Comparison of ENCODE assay signal across 29 cellular contexts in the genomic region with DNA sequence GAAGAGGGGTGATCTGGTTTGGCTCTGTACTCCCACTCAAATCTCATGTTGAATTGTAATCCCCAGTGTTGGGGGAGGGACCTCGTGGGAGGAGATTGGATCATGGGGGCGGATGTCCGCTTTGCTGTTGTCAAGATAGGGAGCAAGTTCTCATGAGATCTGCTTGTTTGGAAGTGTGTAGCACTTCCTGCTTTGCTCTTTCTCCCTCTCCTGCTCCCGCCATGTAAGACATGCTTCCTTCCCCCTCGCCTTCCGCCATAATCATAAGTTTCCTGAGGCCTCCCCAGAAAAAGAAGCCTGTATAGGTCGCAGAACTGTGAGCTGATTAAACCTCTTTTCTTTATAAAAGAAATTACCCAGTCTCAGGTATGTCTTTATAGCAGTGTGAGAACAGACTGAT. TPM values are rescaled to one million over a fixed set of nuclear protein-coding genes. Genes with fewer than 3 reads are reported as not detected.
"Had no signal": no experiment of that assay in that cellular context is flagged by ENCODE, and none has a peak within 500 bp of the region (broad histone marks: within the 10 kb centered on the region; RNA-seq: fewer than 3 reads in every experiment).

No MANE protein-coding gene starts in this region.

- H3K4me2 ChIP-seq: hepatocyte, neural progenitor cell, smooth muscle cell had no signal

- H3K27me3 ChIP-seq: dorsolateral prefrontal cortex, gastroesophageal sphincter, heart left ventricle, hepatocyte, left lung, neural progenitor cell, right atrium auricular region, stomach, thyroid gland, vagina had no signal

- DNase-seq: dorsolateral prefrontal cortex; effector CD4-positive, alpha-beta T cell; foreskin fibroblast; left cardiac atrium; left lung; mammary epithelial cell; mesendoderm; midbrain; naive thymus-derived CD4-positive, alpha-beta T cell; stimulated activated CD4-positive, alpha-beta T cell treated with anti-CD3 and anti-CD28 coated beads, Interleukin-12 subunit alpha, Interleukin-12 subunit beta, amount 100 ng/mL, for 4 hours; stimulated activated CD4-positive, alpha-beta T cell treated with anti-CD3 and anti-CD28 coated beads, Interleukin-1b, Interleukin-23, amount 100 ng/mL, for 48 hours; stimulated activated CD4-positive, alpha-beta T cell treated with anti-CD3 and anti-CD28 coated beads, Interleukin-4, amount 100 ng/mL, for 1 hour; stimulated activated CD8-positive, alpha-beta memory T cell treated with anti-CD3 and anti-CD28 coated beads, Interleukin-4, amount 100 ng/mL, for 48 hours; stimulated activated naive CD4-positive, alpha-beta T cell; stomach; thyroid gland; trophoblast cell had no signal

- H3K27ac ChIP-seq: dorsolateral prefrontal cortex, gastroesophageal sphincter, hepatocyte, left lung, neural progenitor cell, parathyroid adenoma, prostate gland, stomach, thyroid gland, vagina had no signal

- ATAC-seq: gastroesophageal sphincter; heart left ventricle; left cardiac atrium; left lung; naive thymus-derived CD4-positive, alpha-beta T cell; sciatic nerve had no signal

- H3K4me1 ChIP-seq: gastroesophageal sphincter, left lung, neural progenitor cell, parathyroid adenoma, prostate gland, stomach, thyroid gland, vagina had no signal

- H3K79me2 ChIP-seq: hepatocyte, parathyroid adenoma had no signal

- FAIRE-seq: islet of Langerhans had no signal

- H3K9me3 ChIP-seq: gastroesophageal sphincter, heart left ventricle, left lung, prostate gland, right atrium auricular region, stomach, thyroid gland, vagina had no signal

- H3K9ac ChIP-seq: neural progenitor cell, parathyroid adenoma had no signal

- H3K36me3 ChIP-seq: gastroesophageal sphincter, left lung, neural progenitor cell, prostate gland, stomach, thyroid gland, vagina had no signal

- H2AFZ ChIP-seq: hepatocyte, neural progenitor cell, parathyroid adenoma had no signal

- H3K4me3 ChIP-seq: dorsolateral prefrontal cortex, gastroesophageal sphincter, heart left ventricle, hepatocyte, left lung, neural progenitor cell, prostate gland, right atrium auricular region, smooth muscle cell, stomach, thyroid gland, vagina had no signal

RNA-seq across cellular contexts. Expression of gene MYOM3, which starts 27.9 kb away (rescaled TPM):
- total RNA-seq: naive thymus-derived CD4-positive, alpha-beta T cell had no signal
- polyA plus RNA-seq: naive thymus-derived CD4-positive, alpha-beta T cell had no signal

RNA-seq across cellular contexts. Expression of gene IL22RA1, which starts 58.9 kb away (rescaled TPM):
- total RNA-seq: naive thymus-derived CD4-positive, alpha-beta T cell; sciatic nerve; temporal lobe had no signal
- polyA plus RNA-seq: naive thymus-derived CD4-positive, alpha-beta T cell; smooth muscle cell had no signal
